8 cellular contexts compared by ENCODE assay signal in genomic region chr18:23237524-23238151, GRCh38.
DNase-seq lines count a peak whose midpoint lies in the region; ATAC-seq and TF ChIP-seq lines count a peak whose summit lies in the region.

No MANE protein-coding gene starts in this region.

- DNase-seq in Daoy (ENCODE audit: low read depth) (peak; percentile 76), Karpas-422 (peak; percentile 69), right atrium auricular region (ENCODE audit: low spot score) (peak; percentile 79), gastrocnemius medialis (peak in 1 of 2 donors; percentile 36), NCI-H2171 (lab: John Stamatoyannopoulos, UW) (no peak)
- DNase-seq in activated naive CD4-positive, alpha-beta T cell treated with anti-CD3 and anti-CD28 coated beads, Interleukin-2, amount 50 U/mL, for 72 hours (ENCODE audit: low spot score in 2 of 2) = peak; percentile 48 to 66

- H3K4me1 ChIP-seq in Karpas-422 (ENCODE audit: low read length) (peaks cover 66% of the 10 kb centered on the region), right atrium auricular region (peaks cover 0 to 22% of the 10 kb centered on the region in 2 donors), gastrocnemius medialis (peaks cover 0 to 9% of the 10 kb centered on the region in 2 donors)

- H3K36me3 ChIP-seq in Karpas-422 (ENCODE audit: insufficient read depth, low read length) = no peaks in the 10 kb centered on the region
- H3K36me3 ChIP-seq in right atrium auricular region = no peaks in the 10 kb centered on the region
- no peaks in the 10 kb centered on the region for H3K36me3 ChIP-seq in gastrocnemius medialis

- peak overlapping the region; percentile 50 for H3K4me2 ChIP-seq in Karpas-422 (ENCODE audit: low read depth, low read length, poor library complexity, severe bottlenecking)

- TF ChIP-seq CTCF in right atrium auricular region (IDR thresholded peaks at IDR 0.05) (peak in 1 of 2 donors; percentile 26), gastrocnemius medialis (IDR thresholded peaks at IDR 0.05 in 4 of 5, conservative IDR thresholded peaks at IDR 0.05 in 1 of 5) (peak in 1 of 5 experiments; percentile 13)

- H3K4me3 ChIP-seq in Karpas-422 (ENCODE audit: low read length) = peak overlapping the region; percentile 31; the same call in 1 of the 2 replicates
- peak overlapping the region; percentile 20 to 29 for H3K4me3 ChIP-seq in right atrium auricular region
- peak overlapping the region; percentile 36 to 58 (median 46) for H3K4me3 ChIP-seq in gastrocnemius medialis

- no peaks in the 10 kb centered on the region for H4K20me1 ChIP-seq in Karpas-422 (ENCODE audit: insufficient read depth, low read depth, low read length)

- no peaks in the 10 kb centered on the region for H3K9me2 ChIP-seq in Karpas-422 (replicated peaks; ENCODE audit: insufficient read depth, low read length)

- H3K9ac ChIP-seq in Karpas-422 (ENCODE audit: low read length) = peak overlapping the region; percentile 47

- in situ Hi-C loops in gastrocnemius medialis (cut with MboI; ENCODE audit: low sequenced_read_pairs in 4 of 4) = loop anchor here in 1 of 4 donors (25.0 kb wide), 1 partner anchor 200 kb away; a partner anchor contains a TSS

- TF ChIP-seq POLR2A in gastrocnemius medialis (IDR thresholded peaks at IDR 0.05) = no peak

- H3K27ac Mint-ChIP-seq in activated naive CD4-positive, alpha-beta T cell treated with anti-CD3 and anti-CD28 coated beads, Interleukin-2, amount 50 U/mL, for 72 hours = peak overlapping the region; percentile 87 to 94

- H2AFZ ChIP-seq in Karpas-422 (ENCODE audit: low read length) = peak overlapping the region; percentile 16; the same call in 1 of the 2 replicates

- ATAC-seq in GM21423 (IDR thresholded peaks at IDR 0.05; ENCODE audit: unreplicated experiment) (peak; percentile 64), gastrocnemius medialis (peak; percentile 59 to 70), HG03520 (IDR thresholded peaks at IDR 0.05; ENCODE audit: unreplicated experiment) (no peak)
- peak; percentile 84 to 90 for ATAC-seq in activated naive CD4-positive, alpha-beta T cell treated with anti-CD3 and anti-CD28 coated beads, Interleukin-2, amount 50 U/mL, for 72 hours

- H3K9me3 ChIP-seq in Karpas-422 (ENCODE audit: low read length) (no peaks in the 10 kb centered on the region), right atrium auricular region (no peaks in the 10 kb centered on the region), gastrocnemius medialis (no peaks in the 10 kb centered on the region)

- H3K27ac ChIP-seq in Karpas-422 (ENCODE audit: low read length) (peak overlapping the region; percentile 15), right atrium auricular region (peak overlapping the region; percentile 81 to 85), gastrocnemius medialis (peak overlapping the region; percentile 41 to 68 (median 62))

- H3K27me3 ChIP-seq in Karpas-422 (ENCODE audit: low read length) (no peaks in the 10 kb centered on the region), right atrium auricular region (no peaks in the 10 kb centered on the region), gastrocnemius medialis (no peaks in the 10 kb centered on the region)

- H3K36me3 Mint-ChIP-seq in activated naive CD4-positive, alpha-beta T cell treated with anti-CD3 and anti-CD28 coated beads, Interleukin-2, amount 50 U/mL, for 72 hours = peaks cover 6 to 18% of the 10 kb centered on the region in 2 donors

- no peaks in the 10 kb centered on the region for H3K79me2 ChIP-seq in Karpas-422 (ENCODE audit: low read length)

- intact Hi-C loops in gastrocnemius medialis (cut with DNase I; ENCODE audit: low total_unique reads) = no loop called here

- H3K9me3 Mint-ChIP-seq in activated naive CD4-positive, alpha-beta T cell treated with anti-CD3 and anti-CD28 coated beads, Interleukin-2, amount 50 U/mL, for 72 hours = peaks cover 0 to 6% of the 10 kb centered on the region in 2 donors

Comparison
In these comparisons a context has a peak if more than half of its experiments do, and no peak if none do; other contexts are left out.
1. H3K27ac ChIP-seq: peak in every context shown above with its lines; median percentile 83 in right atrium auricular region; 62 in gastrocnemius medialis; 15 in Karpas-422.